18 cellular contexts compared by ENCODE assay signal in the genomic region with DNA sequence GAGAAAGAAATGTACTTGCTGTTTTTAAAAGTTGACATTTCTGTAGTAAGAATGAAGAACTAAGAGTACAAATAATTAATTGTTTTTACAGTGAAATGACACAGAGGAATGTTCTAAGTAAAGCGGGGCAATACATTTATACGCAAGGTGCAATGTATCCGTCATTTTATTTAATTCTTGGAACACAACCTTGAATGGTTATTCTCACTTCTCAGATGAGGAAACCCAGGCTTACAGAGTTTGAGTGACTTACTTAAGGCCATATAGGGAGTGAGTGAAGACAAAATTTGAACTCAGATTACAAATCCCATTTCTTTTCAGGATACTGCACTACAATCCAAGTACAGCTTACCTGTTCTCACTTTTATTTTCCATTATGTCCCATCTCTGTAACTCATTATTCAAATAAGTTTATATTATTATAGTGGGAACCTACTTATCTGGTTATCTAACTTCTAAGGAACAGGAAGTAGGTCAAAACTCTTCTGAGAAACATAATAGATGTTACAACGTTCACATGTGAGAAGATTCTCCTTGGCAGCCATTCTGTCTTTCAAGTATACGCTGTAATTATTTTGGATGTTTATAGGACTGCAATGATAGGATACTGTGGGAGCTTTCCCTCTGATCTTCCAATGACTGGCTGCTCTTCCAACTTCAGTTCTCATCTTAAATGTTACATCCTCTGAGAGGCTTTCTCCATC.
DNase-seq lines count a peak whose midpoint lies in the region; ATAC-seq lines count a peak whose summit lies in the region.
"Had no signal": no experiment of that assay in that cellular context is flagged by ENCODE, and none has a peak within 500 bp of the region (broad histone marks: within the 10 kb centered on the region; RNA-seq: fewer than 3 reads in every experiment).

No MANE protein-coding gene starts in this region.

- peak; percentile 54 to 55 for ATAC-seq in activated CD4-positive, CD25-positive, alpha-beta regulatory T cell treated with anti-CD3 and anti-CD28 coated beads, Interleukin-2, amount 50 U/mL, for 24 hours
- ATAC-seq in GM21737 (IDR thresholded peaks at IDR 0.05; ENCODE audit: unreplicated experiment), result no peak
- ATAC-seq: right cardiac atrium had no signal

- H3K27ac Mint-ChIP-seq in activated naive CD8-positive, alpha-beta T cell, result peak overlapping the region; percentile 95
- H3K27ac Mint-ChIP-seq: neural progenitor cell had no signal

- no peaks in the 10 kb centered on the region for H3K9me3 Mint-ChIP-seq in activated naive CD8-positive, alpha-beta T cell (ENCODE audit: low read depth)

- H3K4me3 ChIP-seq in skin epidermis, result no peak overlapping the region
- H3K4me3 ChIP-seq: left ventricle myocardium inferior, neural progenitor cell had no signal

- peaks cover 83% of the 10 kb centered on the region for H3K4me1 Mint-ChIP-seq in activated naive CD8-positive, alpha-beta T cell (ENCODE audit: low read depth)

- H3K36me3 Mint-ChIP-seq in activated naive CD8-positive, alpha-beta T cell, result peaks cover 5% of the 10 kb centered on the region
- H3K36me3 Mint-ChIP-seq: neural progenitor cell had no signal

- no peak for DNase-seq in activated CD4-positive, CD25-positive, alpha-beta regulatory T cell (lab: John Stamatoyannopoulos, UW)
- DNase-seq in NAMALWA (ENCODE audit: low spot score), result peak; percentile 30
- DNase-seq in NK-92 (lab: John Stamatoyannopoulos, UW; ENCODE audit: unreplicated experiment), result no peak
- no peak for DNase-seq in NOMO-1 treated with dmso at 0.1 percent for 144 hours (lab: John Stamatoyannopoulos, UW; ENCODE audit: unreplicated experiment)
- DNase-seq: 8988T; aorta; dermis blood vessel endothelial cell; Kasumi-1; left ventricle myocardium inferior; NCI-H187; right cardiac atrium; stimulated activated CD4-positive, alpha-beta T cell treated with anti-CD3 and anti-CD28 coated beads, Interleukin-4, amount 100 ng/mL, for 4 hours; stimulated activated naive CD4-positive, alpha-beta T cell treated with Interleukin-2 at 50 U/mL for 16 hours had no signal

- H3K27ac ChIP-seq in skin epidermis, result peak overlapping the region in 14 of 21 experiments; percentile 30 to 93 (median 66)
- H3K27ac ChIP-seq: left ventricle myocardium inferior, neural progenitor cell had no signal

- H3K27me3 Mint-ChIP-seq in activated naive CD8-positive, alpha-beta T cell, result no peaks in the 10 kb centered on the region

- peak overlapping the region; percentile 76 for H3K4me3 Mint-ChIP-seq in activated naive CD8-positive, alpha-beta T cell
- H3K4me3 Mint-ChIP-seq: neural progenitor cell had no signal
